ENCODE assay signal across 17 cellular contexts in genomic region chr1:94905207-94905606, GRCh38.
"Had no signal": no experiment of that assay in that cellular context is flagged by ENCODE, and none has a peak within 500 bp of the region (broad histone marks: within the 10 kb centered on the region; RNA-seq: fewer than 3 reads in every experiment).

No MANE protein-coding gene starts in this region.

- H3K27ac Mint-ChIP-seq: naive thymus-derived CD4-positive, alpha-beta T cell; nephron progenitor cell had no signal

- H3K27me3 ChIP-seq: esophagus squamous epithelium, gastroesophageal sphincter, suprapubic skin, tibial artery had no signal

- H3K9me3 ChIP-seq: esophagus squamous epithelium, gastroesophageal sphincter, left ventricle myocardium inferior, suprapubic skin, tibial artery had no signal

- H3K4me3 ChIP-seq: esophagus squamous epithelium, gastroesophageal sphincter, left ventricle myocardium inferior, lung, suprapubic skin, tibial artery had no signal

- H3K4me3 Mint-ChIP-seq: naive thymus-derived CD4-positive, alpha-beta T cell; nephron progenitor cell had no signal

- H3K27me3 Mint-ChIP-seq: naive thymus-derived CD4-positive, alpha-beta T cell had no signal

- H3K4me1 Mint-ChIP-seq: naive thymus-derived CD4-positive, alpha-beta T cell had no signal

- DNase-seq: effector memory CD4-positive, alpha-beta T cell; esophagus squamous epithelium; foreskin fibroblast; glutamatergic neuron; left ventricle myocardium inferior; mesendoderm; naive thymus-derived CD4-positive, alpha-beta T cell; nephron progenitor cell; posterior cingulate gyrus; small intestine; stimulated activated CD4-positive, alpha-beta T cell treated with anti-CD3 and anti-CD28 coated beads, Interleukin-2, amount 100 ng/mL, for 48 hours; stimulated activated naive CD8-positive, alpha-beta T cell treated with anti-CD3 and anti-CD28 coated beads, Interleukin-15, Interleukin-2, amounts not matched to agents 100 U/mL and 50 U/mL, for 24 hours; tibial artery had no signal

- H3K27ac ChIP-seq: esophagus squamous epithelium, gastroesophageal sphincter, left ventricle myocardium inferior, suprapubic skin, tibial artery had no signal

- FAIRE-seq: keratinocyte, small intestine had no signal
